ENCODE assay signal across 1 cellular context in genomic region chr19:11576186-11576585, GRCh38.
A peak's percentile ranks its signal among the peaks of the same experiment; 100 is the strongest.
TF ChIP-seq lines count a peak whose summit lies in the region.

No MANE protein-coding gene starts in this region.

TF ChIP-seq in K562, 482 proteins besides CTCF, POLR2A, EP300 and RAD21:
- TF ChIP-seq, protein P1, sequence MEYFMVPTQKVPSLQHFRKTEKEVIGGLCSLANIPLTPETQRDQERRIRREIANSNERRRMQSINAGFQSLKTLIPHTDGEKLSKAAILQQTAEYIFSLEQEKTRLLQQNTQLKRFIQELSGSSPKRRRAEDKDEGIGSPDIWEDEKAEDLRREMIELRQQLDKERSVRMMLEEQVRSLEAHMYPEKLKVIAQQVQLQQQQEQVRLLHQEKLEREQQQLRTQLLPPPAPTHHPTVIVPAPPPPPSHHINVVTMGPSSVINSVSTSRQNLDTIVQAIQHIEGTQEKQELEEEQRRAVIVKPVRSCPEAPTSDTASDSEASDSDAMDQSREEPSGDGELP (CRISPR knock-in tag; IDR thresholded peaks at IDR 0.05; ENCODE audit: borderline replicate concordance): peak; percentile 62; the same call in 1 of the 2 replicates
- TF ChIP-seq FOXA3 (CRISPR knock-in tag; conservative IDR thresholded peaks at IDR 0.05 in 1 of 2, IDR thresholded peaks at IDR 0.05 in 1 of 2) (no peak), POLR2G (IDR thresholded peaks at IDR 0.05; ENCODE audit: low read depth, low read length) (0 out of 2 replicates have a peak, but pooled peaks have one; percentile 20)
TF ChIP-seq in K562: peak in this region for 2.
